26 cellular contexts compared by ENCODE assay signal in genomic region chr12:58651850-58652249, GRCh38.
"Had no signal": no experiment of that assay in that cellular context is flagged by ENCODE, and none has a peak within 500 bp of the region (broad histone marks: within the 10 kb centered on the region; RNA-seq: fewer than 3 reads in every experiment).

No MANE protein-coding gene starts in this region.

- DNase-seq: stimulated activated CD4-positive, alpha-beta T cell treated with anti-CD3 and anti-CD28 coated beads, Interleukin-2, amount 100 ng/mL, for 48 hours; stimulated activated CD4-positive, alpha-beta T cell treated with anti-CD3 and anti-CD28 coated beads, Interleukin-4, amount 100 ng/mL, for 1 hour; stimulated activated CD4-positive, alpha-beta T cell treated with anti-CD3 and anti-CD28 coated beads, Interleukin-4, amount 100 ng/mL, for 24 hours; stimulated activated CD4-positive, alpha-beta T cell treated with anti-CD3 and anti-CD28 coated beads, Interleukin-4, amount 100 ng/mL, for 4 hours; stimulated activated CD8-positive, alpha-beta memory T cell treated with anti-CD3 and anti-CD28 coated beads, Interleukin-4, amount 100 ng/mL, for 48 hours; stimulated activated naive B cell treated with anti-CD40 and anti-IgM and Interleukin-4, amounts not matched to agents 10 μg/mL and 1 μg/mL and 100 μg/mL, for 72 hours; stimulated activated naive CD4-positive, alpha-beta T cell; stimulated activated naive CD4-positive, alpha-beta T cell treated with Interleukin-2 at 50 U/mL for 16 hours; stimulated activated naive CD8-positive, alpha-beta T cell treated with anti-CD3 and anti-CD28 coated beads, Interleukin-15, amount 100 ng/mL, for 72 hours; stimulated activated naive CD8-positive, alpha-beta T cell treated with anti-CD3 and anti-CD28 coated beads, Interleukin-15, Interleukin-2, amounts not matched to agents 100 U/mL and 50 U/mL, for 24 hours; stomach; substantia nigra; testis; thyroid gland; tibial artery; transverse colon; trophoblast cell; upper lobe of left lung; upper lobe of right lung; uterus had no signal

- H3K4me1 ChIP-seq: stomach, testis, thyroid gland, transverse colon, upper lobe of left lung, upper lobe of right lung, uterus had no signal

- H3K27me3 ChIP-seq: stomach, suprapubic skin, testis, thyroid gland, tibial artery, tibial nerve, transverse colon, upper lobe of left lung, upper lobe of right lung, uterus, vagina had no signal

- H3K36me3 ChIP-seq: stomach, suprapubic skin, thoracic aorta, thyroid gland, tibial artery, tibial nerve, transverse colon, upper lobe of left lung, upper lobe of right lung, uterus, vagina had no signal

- H3K4me3 ChIP-seq: stomach, suprapubic skin, testis, thoracic aorta, thyroid gland, tibial artery, tibial nerve, transverse colon, upper lobe of left lung, upper lobe of right lung, uterus, vagina had no signal

- ATAC-seq: stimulated activated effector memory CD8-positive, alpha-beta T cell treated with anti-CD3 and anti-CD28 coated beads, Interleukin-12 subunit alpha, Interleukin-12 subunit beta, amount 100 ng/mL, for 72 hours; stimulated activated memory B cell treated with anti-CD40 and anti-IgM and Interleukin-4, amounts not matched to agents 10 μg/mL and 1 μg/mL and 100 μg/mL, for 72 hours; stimulated activated naive B cell treated with anti-CD40 and anti-IgM and Interleukin-4, amounts not matched to agents 10 μg/mL and 1 μg/mL and 100 μg/mL, for 72 hours; stimulated activated naive CD8-positive, alpha-beta T cell treated with anti-CD3 and anti-CD28 coated beads, Interleukin-15, amount 100 ng/mL, for 72 hours; stimulated activated naive CD8-positive, alpha-beta T cell treated with anti-CD3 and anti-CD28 coated beads, Interleukin-15, Interleukin-2, amounts not matched to agents 100 U/mL and 50 U/mL, for 24 hours; upper lobe of right lung had no signal

- H3K27ac ChIP-seq: stomach, suprapubic skin, testis, thoracic aorta, thyroid gland, tibial artery, tibial nerve, transverse colon, upper lobe of left lung, upper lobe of right lung, uterus, vagina had no signal

- H3K9me3 ChIP-seq: suprapubic skin, testis, thoracic aorta, thyroid gland, tibial artery, transverse colon, upper lobe of right lung, uterus had no signal
